In genomic region chr2:97661927-97662326, GRCh38 we compare ENCODE assay signal across 9 cellular contexts. TPM values are rescaled to one million over a fixed set of nuclear protein-coding genes. Genes with fewer than 3 reads are reported as not detected.
DNase-seq lines count a peak whose midpoint lies in the region; ATAC-seq and TF ChIP-seq lines count a peak whose summit lies in the region.
"Had no signal": no experiment of that assay in that cellular context is flagged by ENCODE, and none has a peak within 500 bp of the region (broad histone marks: within the 10 kb centered on the region; RNA-seq: fewer than 3 reads in every experiment).

No MANE protein-coding gene starts in this region.

- ATAC-seq in T-helper 17 cell (no peak), HG02759 (IDR thresholded peaks at IDR 0.05; ENCODE audit: unreplicated experiment) (no peak), GM18520 (IDR thresholded peaks at IDR 0.05; ENCODE audit: unreplicated experiment) (no peak)
- no peak for ATAC-seq in stimulated activated memory B cell treated with anti-CD40 and anti-IgM and Interleukin-4, amounts not matched to agents 10 μg/mL and 1 μg/mL and 100 μg/mL, for 72 hours

- TF ChIP-seq CTCF in foreskin fibroblast (IDR thresholded peaks at IDR 0.05; ENCODE audit: low read depth, low read length) = no peak

- H3K4me3 Mint-ChIP-seq in activated CD4-positive, alpha-beta T cell treated with anti-CD3 and anti-CD28 coated beads, Interleukin-2, amount 10 ng/mL, durations not matched to agents 24 days and 14 days = peak overlapping the region; percentile 86
- peak overlapping the region; percentile 95 for H3K4me3 Mint-ChIP-seq in T-helper 17 cell
- H3K4me3 Mint-ChIP-seq in stimulated activated memory B cell treated with anti-CD40 and anti-IgM and Interleukin-4, amounts not matched to agents 10 μg/mL and 1 μg/mL and 100 μg/mL, for 72 hours = peak overlapping the region; percentile 93

- peaks cover 33% of the 10 kb centered on the region for H3K4me1 Mint-ChIP-seq in activated CD4-positive, alpha-beta T cell treated with anti-CD3 and anti-CD28 coated beads, Interleukin-2, amount 10 ng/mL, durations not matched to agents 24 days and 14 days
- peaks cover 24% of the 10 kb centered on the region for H3K4me1 Mint-ChIP-seq in T-helper 17 cell
- H3K4me1 Mint-ChIP-seq in stimulated activated memory B cell treated with anti-CD40 and anti-IgM and Interleukin-4, amounts not matched to agents 10 μg/mL and 1 μg/mL and 100 μg/mL, for 72 hours = peaks cover 30% of the 10 kb centered on the region

- H3K9me3 ChIP-seq in T-helper 17 cell (ENCODE audit: control insufficient read depth, low read length, poor library complexity, severe bottlenecking) = no peaks in the 10 kb centered on the region

- H3K4me3 ChIP-seq in foreskin fibroblast (ENCODE audit: low read depth in 1 of 2, low read length in 2 of 2) = peak overlapping the region; percentile 71 to 81

- H3K9me3 Mint-ChIP-seq in activated CD4-positive, alpha-beta T cell treated with anti-CD3 and anti-CD28 coated beads, Interleukin-2, amount 10 ng/mL, durations not matched to agents 24 days and 14 days = no peaks in the 10 kb centered on the region
- no peaks in the 10 kb centered on the region for H3K9me3 Mint-ChIP-seq in stimulated activated memory B cell treated with anti-CD40 and anti-IgM and Interleukin-4, amounts not matched to agents 10 μg/mL and 1 μg/mL and 100 μg/mL, for 72 hours

- no peak for DNase-seq in activated CD4-positive, alpha-beta T cell treated with anti-CD3 and anti-CD28 coated beads, Interleukin-2, amount 10 ng/mL, durations not matched to agents 24 days and 14 days
- no peak for DNase-seq in activated CD4-positive, alpha-beta T cell treated with anti-CD3 and anti-CD28 coated beads for 48 hours
- no peak for DNase-seq in T-helper 17 cell
- no peak for DNase-seq in foreskin fibroblast
- DNase-seq in stimulated activated CD4-positive, alpha-beta T cell treated with anti-CD3 and anti-CD28 coated beads, Interleukin-2, amount 100 ng/mL, for 48 hours = no peak
- DNase-seq: right cardiac atrium had no signal

- H3K27ac Mint-ChIP-seq in activated CD4-positive, alpha-beta T cell treated with anti-CD3 and anti-CD28 coated beads, Interleukin-2, amount 10 ng/mL, durations not matched to agents 24 days and 14 days = peak overlapping the region; percentile 96
- H3K27ac Mint-ChIP-seq in T-helper 17 cell = peak overlapping the region; percentile 97
- peak overlapping the region; percentile 93 for H3K27ac Mint-ChIP-seq in stimulated activated memory B cell treated with anti-CD40 and anti-IgM and Interleukin-4, amounts not matched to agents 10 μg/mL and 1 μg/mL and 100 μg/mL, for 72 hours

- intact Hi-C loops in activated CD4-positive, alpha-beta T cell treated with anti-CD3 and anti-CD28 coated beads, Interleukin-2, amount 10 ng/mL, durations not matched to agents 24 days and 14 days (cut with micrococcal nuclease) = loop anchor here (10.0 kb wide), 2 partner anchors 783 to 1673 kb away; partner anchors contain the start of genes EIF5B, INPP4A and TXNDC9

- H3K36me3 Mint-ChIP-seq in activated CD4-positive, alpha-beta T cell treated with anti-CD3 and anti-CD28 coated beads, Interleukin-2, amount 10 ng/mL, durations not matched to agents 24 days and 14 days (ENCODE audit: low read depth) = peaks cover 44% of the 10 kb centered on the region
- H3K36me3 Mint-ChIP-seq in T-helper 17 cell (ENCODE audit: low read depth) = peaks cover 8% of the 10 kb centered on the region
- H3K36me3 Mint-ChIP-seq in stimulated activated memory B cell treated with anti-CD40 and anti-IgM and Interleukin-4, amounts not matched to agents 10 μg/mL and 1 μg/mL and 100 μg/mL, for 72 hours = peaks cover 26% of the 10 kb centered on the region

- no peaks in the 10 kb centered on the region for H3K27me3 Mint-ChIP-seq in activated CD4-positive, alpha-beta T cell treated with anti-CD3 and anti-CD28 coated beads, Interleukin-2, amount 10 ng/mL, durations not matched to agents 24 days and 14 days
- no peaks in the 10 kb centered on the region for H3K27me3 Mint-ChIP-seq in T-helper 17 cell
- no peaks in the 10 kb centered on the region for H3K27me3 Mint-ChIP-seq in stimulated activated memory B cell treated with anti-CD40 and anti-IgM and Interleukin-4, amounts not matched to agents 10 μg/mL and 1 μg/mL and 100 μg/mL, for 72 hours

RNA-seq across cellular contexts. Expression of gene ACTR1B, which starts 1.9 kb away (rescaled TPM):
- total RNA-seq in activated CD4-positive, alpha-beta T cell treated with anti-CD3 and anti-CD28 coated beads, Interleukin-2, amount 10 ng/mL, durations not matched to agents 24 days and 14 days = 122 TPM in 2 replicates
- 10 to 100 TPM; 90.9 to 98.0 TPM for total RNA-seq in T-helper 17 cell

RNA-seq across cellular contexts. Expression of gene C2orf92, which starts 7.6 kb away (rescaled TPM):
- 16.8 and 16.9 TPM in 2 replicates for total RNA-seq in activated CD4-positive, alpha-beta T cell treated with anti-CD3 and anti-CD28 coated beads, Interleukin-2, amount 10 ng/mL, durations not matched to agents 24 days and 14 days
- 10 to 100 TPM; 12.5 to 13.5 TPM for total RNA-seq in T-helper 17 cell

RNA-seq across cellular contexts. Expression of gene COX5B, which starts 16.1 kb away (rescaled TPM):
- total RNA-seq in activated CD4-positive, alpha-beta T cell treated with anti-CD3 and anti-CD28 coated beads, Interleukin-2, amount 10 ng/mL, durations not matched to agents 24 days and 14 days = 227 and 233 TPM in 2 replicates
- total RNA-seq in T-helper 17 cell = 100 to 1,000 TPM; 112 to 122 TPM

RNA-seq across cellular contexts. Expression of gene ZAP70, which starts 51.4 kb away (rescaled TPM):
- 240 and 242 TPM in 2 replicates for total RNA-seq in activated CD4-positive, alpha-beta T cell treated with anti-CD3 and anti-CD28 coated beads, Interleukin-2, amount 10 ng/mL, durations not matched to agents 24 days and 14 days
- total RNA-seq in T-helper 17 cell = 100 to 1,000 TPM; 406 to 439 TPM
